Comparison of ENCODE assay signal across 1 cellular context in the genomic region with DNA sequence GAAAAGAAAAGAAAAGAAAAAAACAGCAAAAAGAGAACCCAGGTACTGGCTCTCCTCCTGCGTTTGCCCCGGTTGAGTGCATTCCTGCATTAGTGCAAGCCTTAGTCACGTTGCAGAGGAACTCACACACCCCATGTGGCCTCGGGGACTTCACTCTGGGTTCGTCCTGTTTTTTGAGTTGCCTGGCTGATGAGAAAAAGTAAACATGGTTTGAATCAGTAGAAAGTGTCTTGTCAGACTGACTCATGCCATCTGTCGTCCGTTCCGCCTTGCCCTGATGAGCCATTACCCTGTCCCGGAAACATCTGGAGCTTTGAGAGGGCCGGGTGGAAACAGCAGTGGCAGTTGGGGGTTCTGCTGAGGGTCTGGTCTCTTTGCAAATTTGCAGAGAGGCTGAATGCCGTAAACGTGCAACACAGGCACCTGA.
TF ChIP-seq lines count a peak whose summit lies in the region.

No MANE protein-coding gene starts in this region.

TF ChIP-seq in HepG2, 621 proteins besides CTCF, POLR2A, EP300 and RAD21 (continued from another document and continues in another):
- TF ChIP-seq, protein P1, sequence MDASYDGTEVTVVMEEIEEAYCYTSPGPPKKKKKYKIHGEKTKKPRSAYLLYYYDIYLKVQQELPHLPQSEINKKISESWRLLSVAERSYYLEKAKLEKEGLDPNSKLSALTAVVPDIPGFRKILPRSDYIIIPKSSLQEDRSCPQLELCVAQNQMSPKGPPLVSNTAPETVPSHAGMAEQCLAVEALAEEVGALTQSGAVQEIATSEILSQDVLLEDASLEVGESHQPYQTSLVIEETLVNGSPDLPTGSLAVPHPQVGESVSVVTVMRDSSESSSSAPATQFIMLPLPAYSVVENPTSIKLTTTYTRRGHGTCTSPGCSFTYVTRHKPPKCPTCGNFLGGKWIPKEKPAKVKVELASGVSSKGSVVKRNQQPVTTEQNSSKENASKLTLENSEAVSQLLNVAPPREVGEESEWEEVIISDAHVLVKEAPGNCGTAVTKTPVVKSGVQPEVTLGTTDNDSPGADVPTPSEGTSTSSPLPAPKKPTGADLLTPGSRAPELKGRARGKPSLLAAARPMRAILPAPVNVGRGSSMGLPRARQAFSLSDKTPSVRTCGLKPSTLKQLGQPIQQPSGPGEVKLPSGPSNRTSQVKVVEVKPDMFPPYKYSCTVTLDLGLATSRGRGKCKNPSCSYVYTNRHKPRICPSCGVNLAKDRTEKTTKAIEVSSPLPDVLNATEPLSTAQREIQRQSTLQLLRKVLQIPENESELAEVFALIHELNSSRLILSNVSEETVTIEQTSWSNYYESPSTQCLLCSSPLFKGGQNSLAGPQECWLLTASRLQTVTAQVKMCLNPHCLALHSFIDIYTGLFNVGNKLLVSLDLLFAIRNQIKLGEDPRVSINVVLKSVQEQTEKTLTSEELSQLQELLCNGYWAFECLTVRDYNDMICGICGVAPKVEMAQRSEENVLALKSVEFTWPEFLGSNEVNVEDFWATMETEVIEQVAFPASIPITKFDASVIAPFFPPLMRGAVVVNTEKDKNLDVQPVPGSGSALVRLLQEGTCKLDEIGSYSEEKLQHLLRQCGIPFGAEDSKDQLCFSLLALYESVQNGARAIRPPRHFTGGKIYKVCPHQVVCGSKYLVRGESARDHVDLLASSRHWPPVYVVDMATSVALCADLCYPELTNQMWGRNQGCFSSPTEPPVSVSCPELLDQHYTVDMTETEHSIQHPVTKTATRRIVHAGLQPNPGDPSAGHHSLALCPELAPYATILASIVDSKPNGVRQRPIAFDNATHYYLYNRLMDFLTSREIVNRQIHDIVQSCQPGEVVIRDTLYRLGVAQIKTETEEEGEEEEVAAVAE (CRISPR knock-in tag; IDR thresholded peaks at IDR 0.05; ENCODE audit: borderline replicate concordance): no peak
- TF ChIP-seq CBFB (CRISPR knock-in tag; IDR thresholded peaks at IDR 0.05): no peak
- no peak for TF ChIP-seq ONECUT2 (CRISPR knock-in tag; IDR thresholded peaks at IDR 0.05)
- no peak for TF ChIP-seq NR2F1 (CRISPR knock-in tag; IDR thresholded peaks at IDR 0.05)
- no peak for TF ChIP-seq ZFP41 (CRISPR knock-in tag; IDR thresholded peaks at IDR 0.05; ENCODE audit: borderline replicate concordance)
- TF ChIP-seq, protein P2, sequence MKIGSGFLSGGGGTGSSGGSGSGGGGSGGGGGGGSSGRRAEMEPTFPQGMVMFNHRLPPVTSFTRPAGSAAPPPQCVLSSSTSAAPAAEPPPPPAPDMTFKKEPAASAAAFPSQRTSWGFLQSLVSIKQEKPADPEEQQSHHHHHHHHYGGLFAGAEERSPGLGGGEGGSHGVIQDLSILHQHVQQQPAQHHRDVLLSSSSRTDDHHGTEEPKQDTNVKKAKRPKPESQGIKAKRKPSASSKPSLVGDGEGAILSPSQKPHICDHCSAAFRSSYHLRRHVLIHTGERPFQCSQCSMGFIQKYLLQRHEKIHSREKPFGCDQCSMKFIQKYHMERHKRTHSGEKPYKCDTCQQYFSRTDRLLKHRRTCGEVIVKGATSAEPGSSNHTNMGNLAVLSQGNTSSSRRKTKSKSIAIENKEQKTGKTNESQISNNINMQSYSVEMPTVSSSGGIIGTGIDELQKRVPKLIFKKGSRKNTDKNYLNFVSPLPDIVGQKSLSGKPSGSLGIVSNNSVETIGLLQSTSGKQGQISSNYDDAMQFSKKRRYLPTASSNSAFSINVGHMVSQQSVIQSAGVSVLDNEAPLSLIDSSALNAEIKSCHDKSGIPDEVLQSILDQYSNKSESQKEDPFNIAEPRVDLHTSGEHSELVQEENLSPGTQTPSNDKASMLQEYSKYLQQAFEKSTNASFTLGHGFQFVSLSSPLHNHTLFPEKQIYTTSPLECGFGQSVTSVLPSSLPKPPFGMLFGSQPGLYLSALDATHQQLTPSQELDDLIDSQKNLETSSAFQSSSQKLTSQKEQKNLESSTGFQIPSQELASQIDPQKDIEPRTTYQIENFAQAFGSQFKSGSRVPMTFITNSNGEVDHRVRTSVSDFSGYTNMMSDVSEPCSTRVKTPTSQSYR (CRISPR knock-in tag; IDR thresholded peaks at IDR 0.05; ENCODE audit: borderline replicate concordance): no peak
- TF ChIP-seq ZEB1 (IDR thresholded peaks at IDR 0.05; ENCODE audit: insufficient replicate concordance, low read depth): no peak
- TF ChIP-seq, protein P3, sequence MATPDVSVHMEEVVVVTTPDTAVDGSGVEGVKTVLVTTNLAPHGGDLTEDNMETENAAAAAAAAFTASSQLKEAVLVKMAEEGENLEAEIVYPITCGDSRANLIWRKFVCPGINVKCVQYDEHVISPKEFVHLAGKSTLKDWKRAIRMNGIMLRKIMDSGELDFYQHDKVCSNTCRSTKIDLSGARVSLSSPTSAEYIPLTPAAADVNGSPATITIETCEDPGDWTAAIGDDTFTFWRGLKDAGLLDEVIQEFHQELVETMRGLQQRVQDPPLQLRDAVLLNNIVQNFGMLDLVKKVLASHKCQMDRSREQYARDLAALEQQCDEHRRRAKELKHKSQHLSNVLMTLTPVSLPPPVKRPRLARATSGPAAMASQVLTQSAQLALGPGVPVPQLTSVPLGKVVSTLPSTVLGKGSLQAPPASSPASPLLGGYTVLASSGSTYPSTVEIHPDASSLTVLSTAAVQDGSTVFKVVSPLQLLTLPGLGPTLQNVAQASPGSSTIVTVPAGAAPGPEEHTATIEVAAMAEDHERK (CRISPR knock-in tag; IDR thresholded peaks at IDR 0.05; ENCODE audit: low read depth): no peak
- no peak for TF ChIP-seq TMF1 (CRISPR knock-in tag; IDR thresholded peaks at IDR 0.05; ENCODE audit: low read depth)
- no peak for TF ChIP-seq RBM22 (optimal IDR thresholded peaks at IDR 0.05; ENCODE audit: low read length)
- no peak for TF ChIP-seq ZFY (CRISPR knock-in tag; IDR thresholded peaks at IDR 0.05)
- TF ChIP-seq ZNF326 (CRISPR knock-in tag; IDR thresholded peaks at IDR 0.05; ENCODE audit: borderline replicate concordance): no peak
- TF ChIP-seq, protein P4, sequence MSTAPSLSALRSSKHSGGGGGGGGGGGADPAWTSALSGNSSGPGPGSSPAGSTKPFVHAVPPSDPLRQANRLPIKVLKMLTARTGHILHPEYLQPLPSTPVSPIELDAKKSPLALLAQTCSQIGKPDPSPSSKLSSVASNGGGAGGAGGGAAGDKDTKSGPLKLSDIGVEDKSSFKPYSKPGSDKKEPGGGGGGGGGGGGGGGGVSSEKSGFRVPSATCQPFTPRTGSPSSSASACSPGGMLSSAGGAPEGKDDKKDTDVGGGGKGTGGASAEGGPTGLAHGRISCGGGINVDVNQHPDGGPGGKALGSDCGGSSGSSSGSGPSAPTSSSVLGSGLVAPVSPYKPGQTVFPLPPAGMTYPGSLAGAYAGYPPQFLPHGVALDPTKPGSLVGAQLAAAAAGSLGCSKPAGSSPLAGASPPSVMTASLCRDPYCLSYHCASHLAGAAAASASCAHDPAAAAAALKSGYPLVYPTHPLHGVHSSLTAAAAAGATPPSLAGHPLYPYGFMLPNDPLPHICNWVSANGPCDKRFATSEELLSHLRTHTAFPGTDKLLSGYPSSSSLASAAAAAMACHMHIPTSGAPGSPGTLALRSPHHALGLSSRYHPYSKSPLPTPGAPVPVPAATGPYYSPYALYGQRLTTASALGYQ (CRISPR knock-in tag; IDR thresholded peaks at IDR 0.05): no peak
- TF ChIP-seq ZNF274 (CRISPR knock-in tag; IDR thresholded peaks at IDR 0.05): no peak
- TF ChIP-seq SRSF1 (optimal IDR thresholded peaks at IDR 0.05; ENCODE audit: low read depth, low read length): no peak
- TF ChIP-seq NFYC (CRISPR knock-in tag; IDR thresholded peaks at IDR 0.05): no peak
- peak; percentile 49; the same call in 1 of the 2 replicates for TF ChIP-seq HDAC1 (CRISPR knock-in tag; IDR thresholded peaks at IDR 0.05)
- peak; percentile 46 for TF ChIP-seq GATAD2A (CRISPR knock-in tag; IDR thresholded peaks at IDR 0.05)
- TF ChIP-seq, protein P5, sequence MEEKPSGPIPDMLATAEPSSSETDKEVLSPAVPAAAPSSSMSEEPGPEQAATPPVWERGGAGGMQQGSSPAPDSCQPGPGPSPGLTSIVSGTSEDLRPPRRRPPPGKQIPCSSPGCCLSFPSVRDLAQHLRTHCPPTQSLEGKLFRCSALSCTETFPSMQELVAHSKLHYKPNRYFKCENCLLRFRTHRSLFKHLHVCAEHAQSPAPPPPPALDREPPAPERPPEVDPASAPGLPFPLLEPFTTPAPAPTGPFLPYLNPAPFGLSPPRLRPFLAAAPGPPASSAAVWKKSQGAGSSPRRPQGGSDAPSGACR (CRISPR knock-in tag; IDR thresholded peaks at IDR 0.05): no peak
- TF ChIP-seq ZNF816 (CRISPR knock-in tag; IDR thresholded peaks at IDR 0.05; ENCODE audit: borderline replicate concordance): no peak
- TF ChIP-seq, protein P6, sequence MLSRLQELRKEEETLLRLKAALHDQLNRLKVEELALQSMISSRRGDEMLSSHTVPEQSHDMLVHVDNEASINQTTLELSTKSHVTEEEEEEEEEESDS (CRISPR knock-in tag; IDR thresholded peaks at IDR 0.05; ENCODE audit: borderline replicate concordance): no peak
- TF ChIP-seq TCF7L2 (IDR thresholded peaks at IDR 0.05; ENCODE audit: low read depth, low read length): no peak
- TF ChIP-seq, protein P7, sequence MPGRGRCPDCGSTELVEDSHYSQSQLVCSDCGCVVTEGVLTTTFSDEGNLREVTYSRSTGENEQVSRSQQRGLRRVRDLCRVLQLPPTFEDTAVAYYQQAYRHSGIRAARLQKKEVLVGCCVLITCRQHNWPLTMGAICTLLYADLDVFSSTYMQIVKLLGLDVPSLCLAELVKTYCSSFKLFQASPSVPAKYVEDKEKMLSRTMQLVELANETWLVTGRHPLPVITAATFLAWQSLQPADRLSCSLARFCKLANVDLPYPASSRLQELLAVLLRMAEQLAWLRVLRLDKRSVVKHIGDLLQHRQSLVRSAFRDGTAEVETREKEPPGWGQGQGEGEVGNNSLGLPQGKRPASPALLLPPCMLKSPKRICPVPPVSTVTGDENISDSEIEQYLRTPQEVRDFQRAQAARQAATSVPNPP (CRISPR knock-in tag; IDR thresholded peaks at IDR 0.05): no peak
- TF ChIP-seq SMYD3 (CRISPR knock-in tag; IDR thresholded peaks at IDR 0.05): no peak
- TF ChIP-seq, protein P8, sequence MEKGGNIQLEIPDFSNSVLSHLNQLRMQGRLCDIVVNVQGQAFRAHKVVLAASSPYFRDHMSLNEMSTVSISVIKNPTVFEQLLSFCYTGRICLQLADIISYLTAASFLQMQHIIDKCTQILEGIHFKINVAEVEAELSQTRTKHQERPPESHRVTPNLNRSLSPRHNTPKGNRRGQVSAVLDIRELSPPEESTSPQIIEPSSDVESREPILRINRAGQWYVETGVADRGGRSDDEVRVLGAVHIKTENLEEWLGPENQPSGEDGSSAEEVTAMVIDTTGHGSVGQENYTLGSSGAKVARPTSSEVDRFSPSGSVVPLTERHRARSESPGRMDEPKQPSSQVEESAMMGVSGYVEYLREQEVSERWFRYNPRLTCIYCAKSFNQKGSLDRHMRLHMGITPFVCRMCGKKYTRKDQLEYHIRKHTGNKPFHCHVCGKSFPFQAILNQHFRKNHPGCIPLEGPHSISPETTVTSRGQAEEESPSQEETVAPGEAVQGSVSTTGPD (CRISPR knock-in tag; IDR thresholded peaks at IDR 0.05): no peak
- TF ChIP-seq MTA3 (CRISPR knock-in tag; IDR thresholded peaks at IDR 0.05): no peak
- TF ChIP-seq HOXA9 (CRISPR knock-in tag; IDR thresholded peaks at IDR 0.05; ENCODE audit: borderline replicate concordance): no peak
- TF ChIP-seq ZNF260 (CRISPR knock-in tag; IDR thresholded peaks at IDR 0.05; ENCODE audit: borderline replicate concordance, low read depth): no peak
- no peak for TF ChIP-seq HNRNPK (IDR thresholded peaks at IDR 0.05; ENCODE audit: low read depth, low read length, poor library complexity, severe bottlenecking)
- no peak for TF ChIP-seq SALL2 (CRISPR knock-in tag; IDR thresholded peaks at IDR 0.05)
- no peak for TF ChIP-seq NR3C1 (CRISPR knock-in tag; IDR thresholded peaks at IDR 0.05)
- TF ChIP-seq, protein P9, sequence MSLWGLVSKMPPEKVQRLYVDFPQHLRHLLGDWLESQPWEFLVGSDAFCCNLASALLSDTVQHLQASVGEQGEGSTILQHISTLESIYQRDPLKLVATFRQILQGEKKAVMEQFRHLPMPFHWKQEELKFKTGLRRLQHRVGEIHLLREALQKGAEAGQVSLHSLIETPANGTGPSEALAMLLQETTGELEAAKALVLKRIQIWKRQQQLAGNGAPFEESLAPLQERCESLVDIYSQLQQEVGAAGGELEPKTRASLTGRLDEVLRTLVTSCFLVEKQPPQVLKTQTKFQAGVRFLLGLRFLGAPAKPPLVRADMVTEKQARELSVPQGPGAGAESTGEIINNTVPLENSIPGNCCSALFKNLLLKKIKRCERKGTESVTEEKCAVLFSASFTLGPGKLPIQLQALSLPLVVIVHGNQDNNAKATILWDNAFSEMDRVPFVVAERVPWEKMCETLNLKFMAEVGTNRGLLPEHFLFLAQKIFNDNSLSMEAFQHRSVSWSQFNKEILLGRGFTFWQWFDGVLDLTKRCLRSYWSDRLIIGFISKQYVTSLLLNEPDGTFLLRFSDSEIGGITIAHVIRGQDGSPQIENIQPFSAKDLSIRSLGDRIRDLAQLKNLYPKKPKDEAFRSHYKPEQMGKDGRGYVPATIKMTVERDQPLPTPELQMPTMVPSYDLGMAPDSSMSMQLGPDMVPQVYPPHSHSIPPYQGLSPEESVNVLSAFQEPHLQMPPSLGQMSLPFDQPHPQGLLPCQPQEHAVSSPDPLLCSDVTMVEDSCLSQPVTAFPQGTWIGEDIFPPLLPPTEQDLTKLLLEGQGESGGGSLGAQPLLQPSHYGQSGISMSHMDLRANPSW (CRISPR knock-in tag; IDR thresholded peaks at IDR 0.05; ENCODE audit: borderline replicate concordance): no peak
- TF ChIP-seq ARNTL (CRISPR knock-in tag; IDR thresholded peaks at IDR 0.05): peak; percentile 91
- TF ChIP-seq, protein P10, sequence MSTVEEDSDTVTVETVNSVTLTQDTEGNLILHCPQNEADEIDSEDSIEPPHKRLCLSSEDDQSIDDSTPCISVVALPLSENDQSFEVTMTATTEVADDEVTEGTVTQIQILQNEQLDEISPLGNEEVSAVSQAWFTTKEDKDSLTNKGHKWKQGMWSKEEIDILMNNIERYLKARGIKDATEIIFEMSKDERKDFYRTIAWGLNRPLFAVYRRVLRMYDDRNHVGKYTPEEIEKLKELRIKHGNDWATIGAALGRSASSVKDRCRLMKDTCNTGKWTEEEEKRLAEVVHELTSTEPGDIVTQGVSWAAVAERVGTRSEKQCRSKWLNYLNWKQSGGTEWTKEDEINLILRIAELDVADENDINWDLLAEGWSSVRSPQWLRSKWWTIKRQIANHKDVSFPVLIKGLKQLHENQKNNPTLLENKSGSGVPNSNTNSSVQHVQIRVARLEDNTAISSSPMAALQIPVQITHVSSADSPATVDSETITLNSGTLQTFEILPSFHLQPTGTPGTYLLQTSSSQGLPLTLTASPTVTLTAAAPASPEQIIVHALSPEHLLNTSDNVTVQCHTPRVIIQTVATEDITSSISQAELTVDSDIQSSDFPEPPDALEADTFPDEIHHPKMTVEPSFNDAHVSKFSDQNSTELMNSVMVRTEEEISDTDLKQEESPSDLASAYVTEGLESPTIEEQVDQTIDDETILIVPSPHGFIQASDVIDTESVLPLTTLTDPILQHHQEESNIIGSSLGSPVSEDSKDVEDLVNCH (CRISPR knock-in tag; IDR thresholded peaks at IDR 0.05): no peak
- TF ChIP-seq FOXK1 (CRISPR knock-in tag; IDR thresholded peaks at IDR 0.05; ENCODE audit: borderline replicate concordance, low read depth): peak; percentile 85; the same call in 1 of the 2 replicates
- 0 out of 2 replicates have a peak, but pooled peaks have one; percentile 54 for TF ChIP-seq ZSCAN9 (CRISPR knock-in tag; IDR thresholded peaks at IDR 0.05; ENCODE audit: borderline replicate concordance)
